25 cellular contexts compared by ENCODE assay signal in the genomic region with DNA sequence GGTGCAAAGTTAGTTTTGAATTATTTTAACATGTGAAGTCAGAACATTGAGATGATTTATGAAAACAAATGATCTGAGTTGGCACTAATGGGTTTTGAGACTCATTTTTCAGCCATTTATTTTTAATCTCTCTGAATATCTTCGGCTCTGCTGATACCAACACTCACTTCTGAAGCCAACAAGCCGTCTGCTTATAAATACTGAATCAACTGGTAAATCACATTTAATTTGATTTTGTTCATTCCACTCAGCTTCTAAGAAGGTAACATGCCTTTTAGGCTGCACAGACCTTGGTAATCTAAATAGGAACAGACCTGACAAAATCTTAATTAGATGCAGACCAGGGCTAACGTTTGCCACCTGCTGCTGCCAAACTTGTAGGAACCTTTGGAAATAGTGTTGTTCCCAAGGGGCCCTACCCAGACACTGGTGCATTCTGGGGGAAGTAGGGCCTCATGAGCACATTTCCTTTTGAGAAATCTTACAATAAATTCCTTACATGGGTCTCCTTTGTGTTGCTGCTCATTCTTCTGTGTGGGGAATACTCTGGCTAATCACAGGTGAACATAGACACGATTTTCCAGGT.
DNase-seq lines count a peak whose midpoint lies in the region; ATAC-seq, FAIRE-seq and TF ChIP-seq lines count a peak whose summit lies in the region.
"Had no signal": no experiment of that assay in that cellular context is flagged by ENCODE, and none has a peak within 500 bp of the region (broad histone marks: within the 10 kb centered on the region; RNA-seq: fewer than 3 reads in every experiment).

No MANE protein-coding gene starts in this region.

- ATAC-seq in pancreas: peak; percentile 21 to 75 (median 53)
- ATAC-seq: A549, T-helper 17 cell had no signal

- 16 to 18% methylated on average over 4 of the region's 4 CpGs for WGBS in pancreas, 2 donors
- 14% methylated on average over 4 of the region's 4 CpGs for WGBS in mammary epithelial cell (ENCODE audit: low coverage, missing lambda C conversion rate)

- H3K27me3 ChIP-seq in ACC112 (ENCODE audit: insufficient read depth, low read length) (no peaks in the 10 kb centered on the region), Loucy (ENCODE audit: insufficient read depth, low read length, poor library complexity, severe bottlenecking) (no peaks in the 10 kb centered on the region), pancreas (no peaks in the 10 kb centered on the region), mammary epithelial cell (ENCODE audit: insufficient read depth, low read length) (peaks cover 2% of the 10 kb centered on the region), H7 (ENCODE audit: control insufficient read depth, insufficient read depth, low read length) (peaks cover 48% of the 10 kb centered on the region)

- H4K20me1 ChIP-seq in Loucy (ENCODE audit: insufficient read depth, low read length, poor library complexity, severe bottlenecking) (no peaks in the 10 kb centered on the region), mammary epithelial cell (ENCODE audit: insufficient read depth, low read length) (no peaks in the 10 kb centered on the region)

- H3K9me3 ChIP-seq in Loucy (ENCODE audit: insufficient read depth, low read depth, low read length) (no peaks in the 10 kb centered on the region), pancreas (no peaks in the 10 kb centered on the region), mammary epithelial cell (replicated peaks; ENCODE audit: insufficient read depth, low read length) (no peaks in the 10 kb centered on the region)
- H3K9me3 ChIP-seq: A549 had no signal

- DNase-seq in pancreas (no peak), mammary epithelial cell (no peak), SHP77 treated with DMSO at 0.1 percent for 48 hours (lab: John Stamatoyannopoulos, UW) (no peak), H7 (no peak)
- DNase-seq: CD8-positive, alpha-beta memory T cell; DMS79 treated with DMSO at 0.1 percent for 48 hours; GF-D8; GOT3; HCEC 1CT; IMR-90; KG1; MM.1S; NCI-H1048; NCI-H1417 treated with DMSO at 0.1 percent for 48 hours; NCI-H1930; NCI-H524; NCI-H774; Right ventricle myocardium superior; RPMI8226; T-helper 17 cell had no signal

- no peaks in the 10 kb centered on the region for H3K36me3 ChIP-seq in ACC112 (ENCODE audit: insufficient read depth, low read length)
- no peaks in the 10 kb centered on the region for H3K36me3 ChIP-seq in Loucy (ENCODE audit: insufficient read depth, low read length)
- H3K36me3 ChIP-seq in pancreas: no peaks in the 10 kb centered on the region
- H3K36me3 ChIP-seq in mammary epithelial cell (ENCODE audit: insufficient read depth, low read length): no peaks in the 10 kb centered on the region
- no peaks in the 10 kb centered on the region for H3K36me3 ChIP-seq in H7 (replicated peaks; ENCODE audit: control insufficient read depth, insufficient read depth, low read length)

- no peak overlapping the region for H3K4me2 ChIP-seq in Loucy (ENCODE audit: low read depth, low read length, poor library complexity, severe bottlenecking)
- no peak overlapping the region for H3K4me2 ChIP-seq in mammary epithelial cell (ENCODE audit: insufficient read depth, low read depth, low read length)
- H3K4me2 ChIP-seq: A549 had no signal

- H3K27ac ChIP-seq in ACC112 (ENCODE audit: low read depth, low read length): no peak overlapping the region
- peak overlapping the region; percentile 10; the same call in 1 of the 2 replicates for H3K27ac ChIP-seq in VCaP
- peak overlapping the region in 1 of 4 donors; percentile 8 for H3K27ac ChIP-seq in pancreas
- no peak overlapping the region for H3K27ac ChIP-seq in mammary epithelial cell (ENCODE audit: insufficient read depth, low read depth, low read length)
- H3K27ac ChIP-seq: A549 had no signal

- H3K4me1 ChIP-seq in ACC112 (ENCODE audit: control insufficient read depth, insufficient read depth, low read length, unreplicated experiment) (no peaks in the 10 kb centered on the region), Loucy (ENCODE audit: insufficient read depth, low read length, poor library complexity, severe bottlenecking) (no peaks in the 10 kb centered on the region), pancreas (peaks cover 7 to 16% (median 10%) of the 10 kb centered on the region in 3 donors), mammary epithelial cell (ENCODE audit: insufficient read depth, low read length) (no peaks in the 10 kb centered on the region)
- H3K4me1 ChIP-seq: A549 had no signal

- CTCF ChIA-PET in mammary epithelial cell (lab: Charles Lee; ENCODE audit: low non-redundant PET): no interaction called here

- intact Hi-C loops in pancreas (cut with DNase I) (no loop called here), mammary epithelial cell (cut with micrococcal nuclease) (no loop called here)

- no peaks in the 10 kb centered on the region for H3K9me2 ChIP-seq in Loucy (replicated peaks; ENCODE audit: low read depth, low read length)

- FAIRE-seq in pancreas (lab: Jason Lieb, UNC): no peak
- FAIRE-seq: GM12891 had no signal

- TF ChIP-seq CTCF in Loucy (conservative IDR thresholded peaks at IDR 0.05; ENCODE audit: low read length) (no peak), VCaP (conservative IDR thresholded peaks at IDR 0.05) (no peak), pancreas (IDR thresholded peaks at IDR 0.05) (no peak), mammary epithelial cell (conservative IDR thresholded peaks at IDR 0.05 in 1 of 2, IDR thresholded peaks at IDR 0.05 in 1 of 2; ENCODE audit: extremely low read depth in 1 of 2, insufficient read depth in 1 of 2, low read depth in 1 of 2, low read length in 2 of 2) (no peak)

- H3K4me3 ChIP-seq in ACC112 (ENCODE audit: low read depth, low read length) (no peak overlapping the region), Loucy (ENCODE audit: low read length, poor library complexity, severe bottlenecking) (no peak overlapping the region), pancreas (no peak overlapping the region), mammary epithelial cell (replicated peaks in 1 of 3; ENCODE audit: insufficient read depth in 1 of 3, low read depth in 2 of 3, low read length in 3 of 3) (no peak overlapping the region), H7 (ENCODE audit: insufficient read depth, low read depth, low read length) (no peak overlapping the region)
- H3K4me3 ChIP-seq: A549 had no signal

- dilution Hi-C loops in mammary epithelial cell (cut with HindIII; ENCODE audit: low sequenced_read_pairs): no loop called here

- no peaks in the 10 kb centered on the region for H3K79me2 ChIP-seq in ACC112 (ENCODE audit: control insufficient read depth, insufficient read depth, low read length, unreplicated experiment)
- H3K79me2 ChIP-seq in Loucy (ENCODE audit: insufficient read depth, low read length): no peaks in the 10 kb centered on the region
- H3K79me2 ChIP-seq in mammary epithelial cell (ENCODE audit: insufficient read depth, low read length): no peaks in the 10 kb centered on the region

- H3K9ac ChIP-seq in Loucy (ENCODE audit: low read depth, low read length, poor library complexity, severe bottlenecking) (no peak overlapping the region), mammary epithelial cell (ENCODE audit: insufficient read depth, low read length) (no peak overlapping the region)

- no TSS peak for BruUV-seq in mammary epithelial cell (replicated peaks; lab: Mats Ljungman, UMichigan)

- H2AFZ ChIP-seq in ACC112 (ENCODE audit: low read length, unreplicated experiment) (peak overlapping the region; percentile 57), Loucy (ENCODE audit: low read length) (0 out of 2 replicates have a peak overlapping the region, but pooled peaks have one; percentile 51), mammary epithelial cell (ENCODE audit: low read depth, low read length) (no peak overlapping the region)

- in situ Hi-C loops in mammary epithelial cell (cut with MboI; ENCODE audit: low sequenced_read_pairs in 2 of 2): no loop called here

- H3F3A ChIP-seq in Loucy (ENCODE audit: low read depth): no peaks in the 10 kb centered on the region
